Comparison of ENCODE assay signal across 17 cellular contexts in genomic region chr14:80560800-80561199, GRCh38.
DNase-seq lines count a peak whose midpoint lies in the region; ATAC-seq and TF ChIP-seq lines count a peak whose summit lies in the region.
"Had no signal": no experiment of that assay in that cellular context is flagged by ENCODE, and none has a peak within 500 bp of the region (broad histone marks: within the 10 kb centered on the region; RNA-seq: fewer than 3 reads in every experiment).

No MANE protein-coding gene starts in this region.

- H3K4me1 Mint-ChIP-seq in stimulated activated naive CD8-positive, alpha-beta T cell treated with anti-CD3 and anti-CD28 coated beads, Interleukin-15, amount 100 ng/mL, for 72 hours = no peaks in the 10 kb centered on the region
- H3K4me1 Mint-ChIP-seq in activated naive CD4-positive, alpha-beta T cell treated with anti-CD3 and anti-CD28 coated beads, Interleukin-2, amount 10 ng/mL, durations not matched to agents 7 days and 5 days = no peaks in the 10 kb centered on the region

- CTCF ChIA-PET in activated naive CD4-positive, alpha-beta T cell treated with anti-CD3 and anti-CD28 coated beads, Interleukin-2, amount 10 ng/mL, durations not matched to agents 7 days and 5 days (lab: Charles Lee) = no interaction called here

- no peak overlapping the region for H3K27ac Mint-ChIP-seq in stimulated activated naive CD8-positive, alpha-beta T cell treated with anti-CD3 and anti-CD28 coated beads, Interleukin-15, amount 100 ng/mL, for 72 hours
- H3K27ac Mint-ChIP-seq in activated naive CD4-positive, alpha-beta T cell treated with anti-CD3 and anti-CD28 coated beads, Interleukin-2, amount 10 ng/mL, durations not matched to agents 7 days and 5 days = no peak overlapping the region
- H3K27ac Mint-ChIP-seq: activated T-helper 2 cell treated with anti-CD3 and anti-CD28 coated beads, Interferon-gamma antibody, Interleukin-2, Interleukin-4, amounts not matched to agents 10 μg/mL and 5 μg/mL and 100 μg/mL, durations not matched to agents 14 hours and 24 hours and 36 hours; stimulated activated naive CD8-positive, alpha-beta T cell treated with anti-CD3 and anti-CD28 coated beads, Interleukin-15, Interleukin-2, amounts not matched to agents 100 ng/mL and 50 ng/mL, for 24 hours had no signal

- ATAC-seq in GM18519 (IDR thresholded peaks at IDR 0.05; ENCODE audit: low FRiP score, unreplicated experiment) (peak; percentile 99), GM19463 (IDR thresholded peaks at IDR 0.05; ENCODE audit: unreplicated experiment) (peak; percentile 94), HG02840 (IDR thresholded peaks at IDR 0.05; ENCODE audit: low FRiP score, unreplicated experiment) (peak; percentile 87), HG03460 (IDR thresholded peaks at IDR 0.05; ENCODE audit: unreplicated experiment) (peak; percentile 62), mucosa of descending colon (no peak)
- no peak for ATAC-seq in stimulated activated naive CD8-positive, alpha-beta T cell treated with anti-CD3 and anti-CD28 coated beads, Interleukin-15, amount 100 ng/mL, for 72 hours
- ATAC-seq: body of pancreas, foreskin keratinocyte had no signal

- no peaks in the 10 kb centered on the region for H3K9me3 ChIP-seq in mucosa of descending colon
- H3K9me3 ChIP-seq: body of pancreas had no signal

- H3K27me3 Mint-ChIP-seq in stimulated activated naive CD8-positive, alpha-beta T cell treated with anti-CD3 and anti-CD28 coated beads, Interleukin-15, amount 100 ng/mL, for 72 hours = no peaks in the 10 kb centered on the region
- H3K27me3 Mint-ChIP-seq in activated naive CD4-positive, alpha-beta T cell treated with anti-CD3 and anti-CD28 coated beads, Interleukin-2, amount 10 ng/mL, durations not matched to agents 7 days and 5 days = no peaks in the 10 kb centered on the region
- H3K27me3 Mint-ChIP-seq: progenitor cell of endocrine pancreas; stimulated activated naive CD8-positive, alpha-beta T cell treated with anti-CD3 and anti-CD28 coated beads, Interleukin-15, Interleukin-2, amounts not matched to agents 100 ng/mL and 50 ng/mL, for 24 hours had no signal

- no peaks in the 10 kb centered on the region for H3K36me3 Mint-ChIP-seq in activated naive CD4-positive, alpha-beta T cell treated with anti-CD3 and anti-CD28 coated beads, Interleukin-2, amount 10 ng/mL, durations not matched to agents 7 days and 5 days

- no peak overlapping the region for H3K4me3 ChIP-seq in mucosa of descending colon
- H3K4me3 ChIP-seq: body of pancreas had no signal

- no peaks in the 10 kb centered on the region for H3K9me3 Mint-ChIP-seq in stimulated activated naive CD8-positive, alpha-beta T cell treated with anti-CD3 and anti-CD28 coated beads, Interleukin-15, amount 100 ng/mL, for 72 hours
- no peaks in the 10 kb centered on the region for H3K9me3 Mint-ChIP-seq in activated naive CD4-positive, alpha-beta T cell treated with anti-CD3 and anti-CD28 coated beads, Interleukin-2, amount 10 ng/mL, durations not matched to agents 7 days and 5 days
- H3K9me3 Mint-ChIP-seq: activated T-helper 2 cell treated with anti-CD3 and anti-CD28 coated beads, Interferon-gamma antibody, Interleukin-2, Interleukin-4, amounts not matched to agents 10 μg/mL and 5 μg/mL and 100 μg/mL, durations not matched to agents 14 hours and 24 hours and 36 hours; stimulated activated naive CD8-positive, alpha-beta T cell treated with anti-CD3 and anti-CD28 coated beads, Interleukin-15, Interleukin-2, amounts not matched to agents 100 ng/mL and 50 ng/mL, for 24 hours had no signal

- no peaks in the 10 kb centered on the region for H3K4me1 ChIP-seq in mucosa of descending colon (ENCODE audit: low read depth)
- H3K4me1 ChIP-seq: body of pancreas, foreskin keratinocyte had no signal

- no peak for TF ChIP-seq CTCF in mucosa of descending colon (IDR thresholded peaks at IDR 0.05)

- intact Hi-C loops in mucosa of descending colon (cut with DNase I, micrococcal nuclease) = no loop called here

- DNase-seq in stimulated activated naive CD8-positive, alpha-beta T cell treated with anti-CD3 and anti-CD28 coated beads, Interleukin-15, amount 100 ng/mL, for 72 hours = no peak
- no peak for DNase-seq in mucosa of descending colon
- no peak for DNase-seq in SKM-1 (lab: John Stamatoyannopoulos, UW; ENCODE audit: unreplicated experiment)
- no peak for DNase-seq in activated naive CD4-positive, alpha-beta T cell treated with anti-CD3 and anti-CD28 coated beads, Interleukin-2, amount 10 ng/mL, durations not matched to agents 7 days and 5 days
- DNase-seq: AML-193; body of pancreas; effector CD4-positive, alpha-beta T cell; foreskin keratinocyte; NCI-H2029 treated with DMSO at 0.1 percent for 48 hours; stimulated activated CD4-positive, alpha-beta T cell treated with anti-CD3 and anti-CD28 coated beads, Interleukin-2, amount 100 ng/mL, for 24 hours had no signal

- H3K36me3 ChIP-seq in mucosa of descending colon (ENCODE audit: low read depth) = no peaks in the 10 kb centered on the region

- H3K4me3 Mint-ChIP-seq in stimulated activated naive CD8-positive, alpha-beta T cell treated with anti-CD3 and anti-CD28 coated beads, Interleukin-15, amount 100 ng/mL, for 72 hours = no peak overlapping the region
- no peak overlapping the region for H3K4me3 Mint-ChIP-seq in activated naive CD4-positive, alpha-beta T cell treated with anti-CD3 and anti-CD28 coated beads, Interleukin-2, amount 10 ng/mL, durations not matched to agents 7 days and 5 days
- H3K4me3 Mint-ChIP-seq: stimulated activated naive CD8-positive, alpha-beta T cell treated with anti-CD3 and anti-CD28 coated beads, Interleukin-15, Interleukin-2, amounts not matched to agents 100 ng/mL and 50 ng/mL, for 24 hours had no signal

Comparison
In these comparisons a context has a peak if more than half of its experiments do, and no peak if none do; other contexts are left out.
1. ATAC-seq: peak in GM18519 (single experiment), GM19463 (single experiment), HG02840 (single experiment) and HG03460 (single experiment); none in stimulated activated naive CD8-positive, alpha-beta T cell treated with anti-CD3 and anti-CD28 coated beads, Interleukin-15, amount 100 ng/mL, for 72 hours (single experiment) and mucosa of descending colon (single experiment).